8 cellular contexts compared by ENCODE assay signal in the genomic region with DNA sequence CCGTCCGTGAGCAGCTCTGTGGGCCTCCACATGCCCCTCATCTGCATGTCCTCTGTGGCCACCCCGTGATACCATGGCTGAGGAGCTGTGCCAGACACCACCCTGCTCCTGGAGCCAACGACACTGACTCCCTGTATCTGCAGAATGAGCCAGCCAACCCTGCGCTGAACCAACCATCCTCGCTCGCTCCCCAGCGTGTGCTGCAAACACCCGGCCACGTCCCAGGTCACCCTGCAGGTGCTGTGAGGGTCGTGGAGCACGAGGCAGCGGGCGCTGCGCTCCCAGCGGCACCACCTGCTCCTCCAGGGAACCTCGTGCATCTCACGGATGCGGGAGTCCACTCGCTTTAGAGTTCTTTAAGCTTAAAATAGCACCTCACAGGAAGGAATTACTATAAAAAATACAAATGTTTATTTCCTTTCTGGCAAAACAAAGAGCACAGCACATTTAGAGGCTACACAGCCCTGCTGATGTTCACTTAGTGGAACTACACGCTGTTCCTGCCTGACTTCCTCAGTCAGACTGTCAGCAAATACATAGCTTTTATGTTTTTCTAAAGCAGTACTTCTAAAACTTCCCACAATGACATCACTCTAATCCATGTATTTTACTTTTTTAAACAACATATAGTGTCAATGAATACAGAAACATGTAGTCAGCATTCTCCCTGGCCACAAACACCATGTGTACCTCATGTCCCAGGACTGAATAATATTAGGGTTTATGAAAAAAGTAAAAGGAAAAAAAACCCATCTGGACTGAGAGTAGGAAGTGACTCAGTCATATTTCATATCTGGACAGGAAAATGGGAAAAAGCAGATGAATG. TPM values are rescaled to one million over a fixed set of nuclear protein-coding genes. Genes with fewer than 3 reads are reported as not detected.
DNase-seq lines count a peak whose midpoint lies in the region; ATAC-seq and TF ChIP-seq lines count a peak whose summit lies in the region.
"Had no signal": no experiment of that assay in that cellular context is flagged by ENCODE, and none has a peak within 500 bp of the region (broad histone marks: within the 10 kb centered on the region; RNA-seq: fewer than 3 reads in every experiment).

No MANE protein-coding gene starts in this region.

- H2AFZ ChIP-seq in Loucy (ENCODE audit: low read length): peak overlapping the region; percentile 36; the same call in 1 of the 2 replicates

- H3K36me3 ChIP-seq in Loucy (ENCODE audit: insufficient read depth, low read length): no peaks in the 10 kb centered on the region
- H3K36me3 ChIP-seq in right lobe of liver: peaks cover 0 to 12% (median 6%) of the 10 kb centered on the region in 4 donors
- no peaks in the 10 kb centered on the region for H3K36me3 ChIP-seq in thoracic aorta
- peaks cover 6% of the 10 kb centered on the region; the same call in 1 of the 2 replicates for H3K36me3 ChIP-seq in BE2C

- H3K9me3 ChIP-seq in Loucy (ENCODE audit: insufficient read depth, low read depth, low read length): no peaks in the 10 kb centered on the region
- no peaks in the 10 kb centered on the region for H3K9me3 ChIP-seq in right lobe of liver
- H3K9me3 ChIP-seq in thoracic aorta: no peaks in the 10 kb centered on the region
- no peaks in the 10 kb centered on the region for H3K9me3 ChIP-seq in BE2C

- H3F3A ChIP-seq in Loucy (ENCODE audit: low read depth): no peaks in the 10 kb centered on the region

- peaks cover 6% of the 10 kb centered on the region for H3K4me1 ChIP-seq in Loucy (ENCODE audit: insufficient read depth, low read length, poor library complexity, severe bottlenecking)
- H3K4me1 ChIP-seq in right lobe of liver: peaks cover 0 to 14% (median 0%) of the 10 kb centered on the region in 4 donors
- peaks cover 14 to 27% of the 10 kb centered on the region in 2 donors for H3K4me1 ChIP-seq in thoracic aorta (ENCODE audit: control insufficient read depth in 1 of 2, low read depth in 2 of 2)
- peaks cover 8% of the 10 kb centered on the region for H3K4me1 ChIP-seq in BE2C

- no peaks in the 10 kb centered on the region for H3K9me2 ChIP-seq in Loucy (replicated peaks; ENCODE audit: low read depth, low read length)

- no peak overlapping the region for H3K4me2 ChIP-seq in Loucy (ENCODE audit: low read depth, low read length, poor library complexity, severe bottlenecking)

- WGBS in right lobe of liver (ENCODE audit: insufficient coverage, low coverage, low lambda C conversion rate, missing lambda C conversion rate): 57% methylated on average over 8 of the region's 21 CpGs

- H3K27me3 ChIP-seq in Loucy (ENCODE audit: insufficient read depth, low read length, poor library complexity, severe bottlenecking) (no peaks in the 10 kb centered on the region), right lobe of liver (no peaks in the 10 kb centered on the region), thoracic aorta (replicated peaks; ENCODE audit: insufficient read depth) (no peaks in the 10 kb centered on the region), BE2C (no peaks in the 10 kb centered on the region)

- ATAC-seq in right lobe of liver: peak; percentile 49 to 71 (median 62)
- ATAC-seq in thoracic aorta (ENCODE audit: insufficient number of reproducible peaks, low FRiP score, low read depth): peak; percentile 60

- no peak for DNase-seq in coronary artery (ENCODE audit: low spot score)
- DNase-seq in right lobe of liver: peak in 1 of 3 donors; percentile 55
- no peak for DNase-seq in thoracic aorta (ENCODE audit: low spot score)
- DNase-seq in BE2C: no peak
- no peak for DNase-seq in HT-29 (ENCODE audit: low spot score)
- DNase-seq in activated CD4-positive, alpha-beta T cell treated with anti-CD3 and anti-CD28 coated beads, Interleukin-2, amount 50 U/mL, for 1 hour: no peak
- DNase-seq: NCI-H526 had no signal

- H3K9ac ChIP-seq in Loucy (ENCODE audit: low read depth, low read length, poor library complexity, severe bottlenecking): no peak overlapping the region

- TF ChIP-seq CTCF in Loucy (conservative IDR thresholded peaks at IDR 0.05; ENCODE audit: low read length) (no peak), coronary artery (IDR thresholded peaks at IDR 0.05) (no peak), right lobe of liver (IDR thresholded peaks at IDR 0.05) (no peak), thoracic aorta (IDR thresholded peaks at IDR 0.05) (no peak), BE2C (IDR thresholded peaks at IDR 0.05; ENCODE audit: low read depth, low read length) (no peak)

- H3K79me2 ChIP-seq in Loucy (ENCODE audit: insufficient read depth, low read length): no peaks in the 10 kb centered on the region

- H3K27ac ChIP-seq in coronary artery: peak overlapping the region; percentile 30 to 71
- no peak overlapping the region for H3K27ac ChIP-seq in right lobe of liver
- peak overlapping the region; percentile 60 to 64 for H3K27ac ChIP-seq in thoracic aorta

- no peaks in the 10 kb centered on the region for H4K20me1 ChIP-seq in Loucy (ENCODE audit: insufficient read depth, low read length, poor library complexity, severe bottlenecking)

- TF ChIP-seq POLR2A in right lobe of liver (IDR thresholded peaks at IDR 0.05): no peak

- intact Hi-C loops in right lobe of liver (cut with DNase I): no loop called here

- no peak overlapping the region for H3K4me3 ChIP-seq in Loucy (ENCODE audit: low read length, poor library complexity, severe bottlenecking)
- peak overlapping the region; percentile 43 for H3K4me3 ChIP-seq in coronary artery
- H3K4me3 ChIP-seq in right lobe of liver: no peak overlapping the region
- peak overlapping the region; percentile 53 for H3K4me3 ChIP-seq in thoracic aorta
- H3K4me3 ChIP-seq in BE2C (ENCODE audit: low read depth, low read length): no peak overlapping the region

RNA-seq across cellular contexts. Expression of a gene that starts 43.5 kb away (rescaled TPM):
- 10 to 100 TPM; 16.5 to 48.8 (median 25.6) TPM for total RNA-seq in right lobe of liver
- total RNA-seq in thoracic aorta: 10 to 100 TPM; 65.4 to 80.4 TPM
- polyA plus RNA-seq in BE2C (2012; ENCODE audit: insufficient read depth, insufficient read length, low read depth): 64.2 TPM
- total RNA-seq in HT-29 (2014; rRNA removed; shearing (Covaris generic)): 14.3 and 15.3 TPM in 2 replicates

RNA-seq across cellular contexts. Expression of a gene that starts 52.0 kb away (rescaled TPM):
- total RNA-seq in right lobe of liver (10 to 100 TPM; 20.6 to 56.9 (median 31.1) TPM), thoracic aorta (100 to 1,000 TPM in 1 of 2 donors, 10 to 100 TPM in 1; 57.9 to 161 TPM)
- polyA plus RNA-seq in BE2C (2012; ENCODE audit: insufficient read depth, insufficient read length, low read depth): 36.7 TPM
- 26.6 and 30.8 TPM in 2 replicates for total RNA-seq in HT-29 (2014; rRNA removed; shearing (Covaris generic))

RNA-seq across cellular contexts. Expression of a gene that starts 57.2 kb away (rescaled TPM):
- total RNA-seq in right lobe of liver: 10 to 100 TPM; 12.6 to 26.5 (median 17.7) TPM
- 10 to 100 TPM; 33.0 to 45.6 TPM for total RNA-seq in thoracic aorta
- polyA plus RNA-seq in BE2C (2012; ENCODE audit: insufficient read depth, insufficient read length, low read depth): 25.0 TPM
- 8.6 and 13.8 TPM in 2 replicates for total RNA-seq in HT-29 (2014; rRNA removed; shearing (Covaris generic))

Comparison
In these comparisons a context has a peak if more than half of its experiments do, and no peak if none do; other contexts are left out.
1. H3K4me3 ChIP-seq: peak in coronary artery (single experiment) and thoracic aorta (single experiment); none in Loucy (single experiment), right lobe of liver (0 of 3) and BE2C (single experiment).
2. H3K27ac ChIP-seq: peak in coronary artery (2 of 2) and thoracic aorta (2 of 2); none in right lobe of liver (0 of 3).